Comparison of ENCODE assay signal across 35 cellular contexts in the genomic region with DNA sequence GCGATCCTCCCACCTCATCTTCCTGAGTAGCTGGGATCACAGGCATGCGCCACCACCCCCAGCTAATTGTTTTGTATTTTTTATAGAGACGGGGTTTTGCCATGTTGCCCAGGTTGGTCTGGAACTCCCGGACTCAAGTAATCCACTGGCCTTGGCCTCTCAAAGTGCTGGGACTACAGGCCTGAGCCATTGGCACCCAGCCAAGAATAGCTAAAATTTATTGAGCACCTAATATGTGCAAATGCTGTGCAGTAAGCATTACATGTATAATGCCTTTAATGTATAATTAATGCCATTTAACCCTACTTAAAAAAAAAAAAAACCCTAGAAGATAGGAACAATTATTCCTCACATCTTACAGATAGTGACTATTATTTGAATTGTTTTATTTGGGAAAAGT. TPM values are rescaled to one million over a fixed set of nuclear protein-coding genes. Genes with fewer than 3 reads are reported as not detected.
DNase-seq lines count a peak whose midpoint lies in the region; ATAC-seq, FAIRE-seq and TF ChIP-seq lines count a peak whose summit lies in the region.
"Had no signal": no experiment of that assay in that cellular context is flagged by ENCODE, and none has a peak within 500 bp of the region (broad histone marks: within the 10 kb centered on the region; RNA-seq: fewer than 3 reads in every experiment).

No MANE protein-coding gene starts in this region.

- FAIRE-seq in K562 (lab: Jason Lieb, UNC) = no peak
- FAIRE-seq: A204.1, A549, D721Med had no signal

- H3K79me2 ChIP-seq in Karpas-422 (ENCODE audit: low read length) = no peaks in the 10 kb centered on the region
- H3K79me2 ChIP-seq in K562 (ENCODE audit: control insufficient read depth, insufficient read depth, low read length) = no peaks in the 10 kb centered on the region

- H3K9me2 ChIP-seq in Karpas-422 (replicated peaks; ENCODE audit: insufficient read depth, low read length) = no peaks in the 10 kb centered on the region

- in situ Hi-C loops in K562 (cut with MboI) = no loop called here

- H4K20me1 ChIP-seq in Karpas-422 (ENCODE audit: insufficient read depth, low read depth, low read length) (no peaks in the 10 kb centered on the region), K562 (replicated peaks; ENCODE audit: control insufficient read depth, insufficient read depth, low read length) (no peaks in the 10 kb centered on the region)
- H4K20me1 ChIP-seq: BLaER1; BLaER1 treated with 17β-estradiol and CSF1 and Interleukin-3, amounts not matched to agents 10 nM and 100 nM had no signal

- no peak for TF ChIP-seq CTCF in HEK293 (tag by site-specific recombination; IDR thresholded peaks at IDR 0.05)
- no peak for TF ChIP-seq CTCF in K562 (IDR thresholded peaks at IDR 0.05 in 2 of 3, conservative IDR thresholded peaks at IDR 0.05 in 1 of 3; ENCODE audit: insufficient read depth in 2 of 3, low read depth in 1 of 3, low read length in 3 of 3)

- H3K27ac ChIP-seq in HEK293 (ENCODE audit: extremely low read depth, low read depth, low read length) = no peak overlapping the region
- no peak overlapping the region for H3K27ac ChIP-seq in Karpas-422 (ENCODE audit: low read length)
- no peak overlapping the region for H3K27ac ChIP-seq in K562 (ENCODE audit: extremely low read depth, low read depth, low read length)
- H3K27ac ChIP-seq: 22Rv1; A549; BLaER1; BLaER1 treated with 17β-estradiol and CSF1 and Interleukin-3, amounts not matched to agents 10 nM and 100 nM; C4-2B had no signal

- WGBS in K562 (ENCODE audit: insufficient coverage, low coverage, missing lambda C conversion rate) = 40% methylated on average over 4 of the region's 4 CpGs

- no peaks in the 10 kb centered on the region for H3K9me1 ChIP-seq in K562 (ENCODE audit: control insufficient read depth, insufficient read depth, low read length)

- H3K9me3 ChIP-seq in HEK293 (ENCODE audit: control insufficient read depth, insufficient read depth, low read depth, low read length) (no peaks in the 10 kb centered on the region), Karpas-422 (ENCODE audit: low read length) (no peaks in the 10 kb centered on the region), K562 (replicated peaks; ENCODE audit: control insufficient read depth, insufficient read depth, low read depth, low read length) (no peaks in the 10 kb centered on the region)
- H3K9me3 ChIP-seq: A549, BE2C, Caco-2 had no signal

- H3K4me3 ChIP-seq in HEK293 (ENCODE audit: low read depth, low read length) (no peak overlapping the region), Karpas-422 (ENCODE audit: low read length) (no peak overlapping the region), K562 (no peak overlapping the region)
- H3K4me3 ChIP-seq: A549; BLaER1; BLaER1 treated with 17β-estradiol and CSF1 and Interleukin-3, amounts not matched to agents 10 nM and 100 nM had no signal

- no peak for TF ChIP-seq POLR2A in K562 (conservative IDR thresholded peaks at IDR 0.05)

- peak; percentile 38 for DNase-seq in Karpas-422
- no peak for DNase-seq in K562 (ENCODE audit: extremely low read depth in 1 of 4, low spot score in 3 of 4)
- DNase-seq in glomerular visceral epithelial cell (ENCODE audit: extremely low spot score) = no peak
- no peak for DNase-seq in SIG-M5 (lab: John Stamatoyannopoulos, UW)
- DNase-seq: 8988T; ACHN; AML-193; BE2C; C1 segment of cervical spinal cord; Caco-2; Calu3; CD4-positive, alpha-beta memory T cell; CD4-positive, alpha-beta T cell; CD4-positive, CD25-positive, alpha-beta regulatory T cell; CD8-positive, alpha-beta memory T cell; CD8-positive, alpha-beta T cell; COR-L47; DMS 273 treated with DMSO at 0.1 percent for 48 hours; DMS153; DMS53; DMS79; DMS79 treated with DMSO at 0.1 percent for 48 hours; DND-41; EL had no signal

- no peaks in the 10 kb centered on the region for H3K27me3 ChIP-seq in Karpas-422 (ENCODE audit: low read length)
- H3K27me3 ChIP-seq in K562 (ENCODE audit: control insufficient read depth in 2 of 2, insufficient read depth in 2 of 2, low read length in 2 of 2) = peaks cover 0 to 6% of the 10 kb centered on the region in 2 experiments; a peak in 1 of 5 replicates
- H3K27me3 ChIP-seq: BE2C; BLaER1; BLaER1 treated with 17β-estradiol and CSF1 and Interleukin-3, amounts not matched to agents 10 nM and 100 nM had no signal

- no TSS peak for BruUV-seq in K562 (replicated peaks; lab: Mats Ljungman, UMichigan)

- H2AFZ ChIP-seq in Karpas-422 (ENCODE audit: low read length) (no peak overlapping the region), K562 (ENCODE audit: low read depth, low read length) (no peak overlapping the region)

- CTCF ChIA-PET in HEK293 (lab: Yijun Ruan, JAX) (interaction anchor here (0.6 to 0.9 kb wide), 3 partner anchors 11 to 692 kb away, joined by 3 to 5 read pairs (median 3); no protein-coding TSS in a partner anchor), K562 (lab: Yijun Ruan, JAX; ENCODE audit: low intra/inter-chr PET ratio) (no interaction called here)

- no peak overlapping the region for H3K4me2 ChIP-seq in Karpas-422 (ENCODE audit: low read depth, low read length, poor library complexity, severe bottlenecking)
- H3K4me2 ChIP-seq in K562 (ENCODE audit: insufficient read depth, low read length) = no peak overlapping the region
- H3K4me2 ChIP-seq: A549; BLaER1; BLaER1 treated with 17β-estradiol and CSF1 and Interleukin-3, amounts not matched to agents 10 nM and 100 nM had no signal

- H3K9ac ChIP-seq in Karpas-422 (ENCODE audit: low read length) (no peak overlapping the region), K562 (ENCODE audit: insufficient read depth in 1 of 2, low read depth in 2 of 2, low read length in 2 of 2) (no peak overlapping the region)
- H3K9ac ChIP-seq: BLaER1; BLaER1 treated with 17β-estradiol and CSF1 and Interleukin-3, amounts not matched to agents 10 nM and 100 nM had no signal

- TF ChIP-seq RAD21 in Ishikawa (IDR thresholded peaks at IDR 0.05; ENCODE audit: low read depth) (no peak), K562 (CRISPR knock-in tag; conservative IDR thresholded peaks at IDR 0.05 in 1 of 2, IDR thresholded peaks at IDR 0.05 in 1 of 2) (no peak)

- ATAC-seq in K562 = no peak
- ATAC-seq in HG02623 (IDR thresholded peaks at IDR 0.05; ENCODE audit: unreplicated experiment) = no peak
- no peak for ATAC-seq in HG03196 (IDR thresholded peaks at IDR 0.05; ENCODE audit: unreplicated experiment)
- ATAC-seq: A549; CD8-positive, alpha-beta T cell had no signal

- TF ChIP-seq EP300 in Ishikawa (IDR thresholded peaks at IDR 0.05; ENCODE audit: borderline replicate concordance) (no peak), K562 (IDR thresholded peaks at IDR 0.05; ENCODE audit: low read length) (no peak)

- H3K36me3 ChIP-seq in HEK293 (ENCODE audit: control insufficient read depth in 2 of 2, insufficient read depth in 1 of 2, low read length in 2 of 2) (no peaks in the 10 kb centered on the region), Karpas-422 (ENCODE audit: insufficient read depth, low read length) (no peaks in the 10 kb centered on the region), K562 (ENCODE audit: control insufficient read depth, insufficient read depth, low read length) (no peaks in the 10 kb centered on the region)
- H3K36me3 ChIP-seq: BE2C; BLaER1; BLaER1 treated with 17β-estradiol and CSF1 and Interleukin-3, amounts not matched to agents 10 nM and 100 nM had no signal

- POLR2A ChIA-PET in HEK293 (lab: Yijun Ruan, JAX) (interaction anchor here (1.5 kb wide), 1 partner anchor 43 kb away, joined by 4 read pairs; a partner anchor contains a TSS), K562 (lab: Yijun Ruan, JAX) (interaction anchor here (0.6 to 1.6 kb wide), 3 partner anchors 15 to 593 kb away, joined by 3 to 4 read pairs (median 3); no protein-coding TSS in a partner anchor)

- H3K4me1 ChIP-seq in HEK293 (ENCODE audit: control insufficient read depth, insufficient read depth, low read length) (no peaks in the 10 kb centered on the region), Karpas-422 (ENCODE audit: low read length) (peaks cover 17% of the 10 kb centered on the region), K562 (replicated peaks in 1 of 2; ENCODE audit: control insufficient read depth in 2 of 2, insufficient read depth in 2 of 2, low read length in 2 of 2) (peaks cover 0 to 24% of the 10 kb centered on the region in 2 experiments; a peak in 3 of 5 replicates)
- H3K4me1 ChIP-seq: A549; BE2C; BLaER1; BLaER1 treated with 17β-estradiol and CSF1 and Interleukin-3, amounts not matched to agents 10 nM and 100 nM; Caco-2 had no signal

- intact Hi-C loops in K562 (cut with micrococcal nuclease) = no loop called here

TF ChIP-seq in HEK293, 187 proteins besides CTCF, POLR2A, EP300 and RAD21 (continues in another document):
- TF ChIP-seq ZNF350 (tag by site-specific recombination; IDR thresholded peaks at IDR 0.05) (no peak), ZNF664 (tag by site-specific recombination; IDR thresholded peaks at IDR 0.05) (peak; percentile 65; the same call in 1 of the 2 replicates)

TF ChIP-seq in Ishikawa, 13 proteins besides CTCF, POLR2A, EP300 and RAD21 (continues in another document):
- TF ChIP-seq CEBPB (IDR thresholded peaks at IDR 0.05) = no peak

TF ChIP-seq in K562, 482 proteins besides CTCF, POLR2A, EP300 and RAD21 (continues in another document):
- peak; percentile 97 for TF ChIP-seq NFIC (IDR thresholded peaks at IDR 0.05)
- TF ChIP-seq NFIX (CRISPR knock-in tag; IDR thresholded peaks at IDR 0.05; ENCODE audit: low read depth) = peak; percentile 86

RNA-seq across cellular contexts. Expression of a gene that starts 42.9 kb away (rescaled TPM):
- 15.4 and 18.3 TPM in 2 replicates for total RNA-seq in Karpas-422 (2014; rRNA removed; shearing (Covaris generic); ENCODE audit: low replicate concordance)
- total RNA-seq in K562 (2011; cell fraction: chromatin; rRNA removed; ENCODE audit: low replicate concordance) = 18.1 and 22.3 TPM in 2 replicates
- total RNA-seq in K562 (2011; cell fraction: nucleolus; rRNA removed) = 12.2 and 16.0 TPM in 2 replicates
- 13.1 and 18.3 TPM in 2 replicates for total RNA-seq in K562 (2011; cell fraction: nucleoplasm; rRNA removed)
- total RNA-seq in K562 (2014; rRNA removed) = 14.8 and 17.4 TPM in 2 replicates
- 10.8 and 11.8 TPM in 2 replicates for total RNA-seq in K562 (2014; rRNA removed; fragmentation: Illumina TruSeq; extraction: Trizol)
- total RNA-seq in K562 (2015; rRNA removed; fragmentation: Illumina TruSeq; extraction: Trizol) = 9.2 and 10.7 TPM in 2 replicates
- total RNA-seq in K562 (2021) = 11.7 and 15.2 TPM in 2 replicates
- 11.6 and 11.9 TPM in 2 replicates for polyA plus RNA-seq in K562 (2011; rRNA removed)
- polyA plus RNA-seq in K562 (2011; cell fraction: cytosol; rRNA removed) = 11.9 and 13.0 TPM in 2 replicates
- 30.8 and 50.7 TPM in 2 replicates for polyA plus RNA-seq in K562 (2011; cell fraction: nucleus; rRNA removed)
- 12.4 and 15.2 TPM in 2 replicates for polyA plus RNA-seq in K562 (2012)
- polyA plus RNA-seq in K562 (2014; fragmentation: Illumina TruSeq; extraction: Trizol) = 19.0 and 21.6 TPM in 2 replicates
- 10 to 100 TPM; 20.0 to 30.4 TPM for polyA plus RNA-seq in K562 (2014; fragmentation: Nextera tagmentation; extraction: Ambion mirVana)
- polyA plus RNA-seq in K562 (2014; rRNA removed) = 10.7 and 14.0 TPM in 2 replicates
- 6.7 and 7.1 TPM in 2 replicates for polyA minus RNA-seq in K562 (2011; rRNA and poly(A)+ RNA removed)
- polyA minus RNA-seq in K562 (2011; cell fraction: cytosol; rRNA and poly(A)+ RNA removed) = 2.5 and 3.7 TPM in 2 replicates
- 11.0 and 16.6 TPM in 2 replicates for polyA minus RNA-seq in K562 (2011; cell fraction: nucleus; rRNA and poly(A)+ RNA removed)
